ENCODE assay signal across 29 cellular contexts in genomic region chr10:126188679-126189200, GRCh38.
"Had no signal": no experiment of that assay in that cellular context is flagged by ENCODE, and none has a peak within 500 bp of the region (broad histone marks: within the 10 kb centered on the region; RNA-seq: fewer than 3 reads in every experiment).

No MANE protein-coding gene starts in this region.

- H3K27ac ChIP-seq: ascending aorta, body of pancreas, brain microvascular endothelial cell, breast epithelium, VCaP had no signal

- H3K27me3 ChIP-seq: ascending aorta, body of pancreas, brain microvascular endothelial cell, breast epithelium had no signal

- ATAC-seq: activated CD4-positive, alpha-beta T cell treated with anti-CD3 and anti-CD28 coated beads for 36 hours; activated CD8-positive, alpha-beta memory T cell treated with anti-CD3 and anti-CD28 coated beads, Interleukin-2, amount 10 ng/mL, durations not matched to agents 7 days and 5 days; activated CD8-positive, alpha-beta T cell treated with anti-CD3 and anti-CD28 coated beads, Interleukin-2, amount 10 ng/mL, durations not matched to agents 7 days and 5 days; body of pancreas had no signal

- DNase-seq: activated B cell treated with CpG ODN at 0.5 μM for 24 hours; activated CD4-positive, alpha-beta memory T cell treated with anti-CD3 and anti-CD28 coated beads, Interleukin-2, amount 10 ng/mL, durations not matched to agents 7 days and 5 days; activated CD4-positive, alpha-beta T cell treated with anti-CD3 and anti-CD28 coated beads for 36 hours; activated CD4-positive, alpha-beta T cell treated with anti-CD3 and anti-CD28 coated beads for 48 hours; activated CD4-positive, alpha-beta T cell treated with anti-CD3 and anti-CD28 coated beads, Interleukin-2, amount 10 ng/mL, durations not matched to agents 7 days and 5 days; activated CD4-positive, alpha-beta T cell treated with anti-CD3 and anti-CD28 coated beads, Interleukin-2, amount 50 U/mL, for 48 hours; activated CD4-positive, CD25-positive, alpha-beta regulatory T cell treated with anti-CD3 and anti-CD28 coated beads, Interleukin-2, amount 50 U/mL, for 72 hours; activated CD8-positive, alpha-beta memory T cell treated with anti-CD3 and anti-CD28 coated beads for 24 hours; activated CD8-positive, alpha-beta memory T cell treated with anti-CD3 and anti-CD28 coated beads, Interleukin-2, amount 10 ng/mL, durations not matched to agents 7 days and 5 days; activated CD8-positive, alpha-beta memory T cell treated with anti-CD3 and anti-CD28 coated beads, Interleukin-2, amount 50 U/mL, for 48 hours; activated CD8-positive, alpha-beta T cell treated with anti-CD3 and anti-CD28 coated beads, Interleukin-2, amount 10 ng/mL, durations not matched to agents 7 days and 5 days; activated effector memory CD4-positive, alpha-beta T cell treated with Interleukin-2 at 50 U/mL for 16 hours; activated gamma-delta T cell; activated naive CD4-positive, alpha-beta T cell treated with anti-CD3 and anti-CD28 coated beads, Interleukin-2, amount 10 ng/mL, durations not matched to agents 7 days and 5 days; activated naive CD4-positive, alpha-beta T cell treated with Interleukin-2 at 50 U/mL for 16 hours; activated T-cell treated with anti-CD3 and anti-CD28 coated beads, Interleukin-2, amount 50 U/mL, for 24 hours; activated T-cell treated with anti-CD3 and anti-CD28 coated beads, Interleukin-2, amount 50 U/mL, for 48 hours; amygdala; anterior cingulate cortex; body of pancreas; brain microvascular endothelial cell; central memory CD4-positive, alpha-beta T cell; T-helper 2 cell; T-helper 9 cell had no signal

- H3K36me3 ChIP-seq: ascending aorta, brain microvascular endothelial cell, breast epithelium had no signal

- H3K9me3 ChIP-seq: ascending aorta, body of pancreas, breast epithelium had no signal

- H3K4me3 ChIP-seq: ascending aorta, body of pancreas, breast epithelium had no signal

- FAIRE-seq: colon, TTC549 had no signal

- H3K4me1 ChIP-seq: ascending aorta, body of pancreas, breast epithelium had no signal
